ENCODE assay signal across 19 cellular contexts in genomic region chr2:127581516-127582490, GRCh38. TPM values are rescaled to one million over a fixed set of nuclear protein-coding genes. Genes with fewer than 3 reads are reported as not detected.
DNase-seq lines count a peak whose midpoint lies in the region; ATAC-seq and TF ChIP-seq lines count a peak whose summit lies in the region.
"Had no signal": no experiment of that assay in that cellular context is flagged by ENCODE, and none has a peak within 500 bp of the region (broad histone marks: within the 10 kb centered on the region; RNA-seq: fewer than 3 reads in every experiment).

No MANE protein-coding gene starts in this region.

- H3K4me1 ChIP-seq in right cardiac atrium (ENCODE audit: control insufficient read depth, insufficient read depth, low read length) (no peaks in the 10 kb centered on the region), gastroesophageal sphincter (peaks cover 0 to 4% (median under 1%) of the 10 kb centered on the region in 3 donors)
- H3K4me1 ChIP-seq: Caco-2 had no signal

- TF ChIP-seq POLR2A in gastroesophageal sphincter (IDR thresholded peaks at IDR 0.05), result no peak

- no peak for TF ChIP-seq EP300 in gastroesophageal sphincter (IDR thresholded peaks at IDR 0.05)

- H3K4me1 Mint-ChIP-seq in chondrocyte (ENCODE audit: low read depth), result peaks cover 16% of the 10 kb centered on the region

- no peak overlapping the region for H3K27ac ChIP-seq in right cardiac atrium (ENCODE audit: low read length)
- no peak overlapping the region for H3K27ac ChIP-seq in gastroesophageal sphincter

- H3K9me3 ChIP-seq in right cardiac atrium (ENCODE audit: control insufficient read depth, low read length) (no peaks in the 10 kb centered on the region), gastroesophageal sphincter (no peaks in the 10 kb centered on the region)
- H3K9me3 ChIP-seq: Caco-2 had no signal

- H3K4me3 Mint-ChIP-seq in chondrocyte (ENCODE audit: unreplicated experiment), result no peak overlapping the region

- no peak overlapping the region for H3K27ac Mint-ChIP-seq in chondrocyte (ENCODE audit: unreplicated experiment)

- WGBS in right cardiac atrium, result 93% methylated on average over 21 of the region's 21 CpGs
- WGBS in gastroesophageal sphincter (ENCODE audit: low coverage in 1 of 2), 2 donors, result 100% methylated on average over 1 of the region's 21 CpGs

- TF ChIP-seq CTCF in chondrocyte (IDR thresholded peaks at IDR 0.05), result no peak
- no peak for TF ChIP-seq CTCF in gastroesophageal sphincter (IDR thresholded peaks at IDR 0.05)

- DNase-seq in cardiac septum (ENCODE audit: low spot score) (peak; percentile 57), right cardiac atrium (no peak), chondrocyte (ENCODE audit: low spot score) (peak; percentile 71), mesenteric fat pad (ENCODE audit: low spot score) (peak; percentile 76), ureter (ENCODE audit: low spot score) (peak; percentile 29), SKM-1 treated with dmso at 0.1 percent for 144 hours (lab: John Stamatoyannopoulos, UW; ENCODE audit: unreplicated experiment) (no peak)
- no peak for DNase-seq in activated CD4-positive, alpha-beta T cell treated with anti-CD3 and anti-CD28 coated beads for 1 hour
- DNase-seq: AML-193, Caco-2, IMR-90, Kasumi-1, NCI-H1105 treated with DMSO at 0.1 percent for 48 hours, NCI-H2029, NCI-H2171 treated with DMSO at 0.1 percent for 48 hours, NCI-H82 had no signal

- H3K27me3 Mint-ChIP-seq in chondrocyte (ENCODE audit: low read depth), result peaks cover 1% of the 10 kb centered on the region

- H3K27me3 ChIP-seq in right cardiac atrium (ENCODE audit: control insufficient read depth, insufficient read depth) (no peaks in the 10 kb centered on the region), gastroesophageal sphincter (no peaks in the 10 kb centered on the region)

- no peaks in the 10 kb centered on the region for H3K9me3 Mint-ChIP-seq in chondrocyte (ENCODE audit: low read depth)

- no peak for ATAC-seq in right cardiac atrium
- ATAC-seq in gastroesophageal sphincter, result no peak
- ATAC-seq: GM12878, HCT116 had no signal

- no peak overlapping the region for H3K4me3 ChIP-seq in right cardiac atrium (ENCODE audit: low read length)
- H3K4me3 ChIP-seq in gastroesophageal sphincter, result no peak overlapping the region
- H3K4me3 ChIP-seq: GM12878 had no signal

- intact Hi-C loops in cardiac septum (cut with DNase I), result no loop called here
- intact Hi-C loops in right cardiac atrium (cut with DNase I), result no loop called here

- no peaks in the 10 kb centered on the region for H3K36me3 Mint-ChIP-seq in chondrocyte (ENCODE audit: low read depth)

- H3K36me3 ChIP-seq in gastroesophageal sphincter, result no peaks in the 10 kb centered on the region

RNA-seq across cellular contexts. Expression of gene MYO7B, which starts 46.3 kb away (rescaled TPM):
- total RNA-seq in cardiac septum (0.78 TPM), right cardiac atrium (under 1 TPM; 0.29 to 0.56 (median 0.38) TPM), chondrocyte (0.02 to 0.31 TPM in 2 of 3 replicates, not detected in the other), mesenteric fat pad (2.1 TPM), ureter (0.78 TPM), gastroesophageal sphincter (under 1 TPM in 3 of 4 donors, not detected in 1; 0.27 to 0.77 (median 0.54) TPM)
- 0.81 TPM for polyA plus RNA-seq in right cardiac atrium
- total RNA-seq: NCI-H460 had no signal

RNA-seq across cellular contexts. Expression of gene IWS1, which starts 55.5 kb away (rescaled TPM):
- total RNA-seq in cardiac septum, result 40.7 TPM
- 10 to 100 TPM; 51.5 to 57.6 (median 53.4) TPM for total RNA-seq in right cardiac atrium
- 64.4 TPM for polyA plus RNA-seq in right cardiac atrium
- 32.4 to 41.8 TPM (median 37.4 TPM) in 3 replicates for total RNA-seq in chondrocyte
- 39.1 TPM for total RNA-seq in mesenteric fat pad
- 43.5 TPM for total RNA-seq in ureter
- total RNA-seq in gastroesophageal sphincter, result 10 to 100 TPM; 36.9 to 43.9 (median 39.6) TPM

Comparison
In these comparisons a context has a peak if more than half of its experiments do, and no peak if none do; other contexts are left out.
1. DNase-seq: peak in cardiac septum (single experiment), chondrocyte (single experiment), mesenteric fat pad (single experiment) and ureter (single experiment); none in right cardiac atrium (0 of 3), activated CD4-positive, alpha-beta T cell treated with anti-CD3 and anti-CD28 coated beads for 1 hour (single experiment) and SKM-1 treated with dmso at 0.1 percent for 144 hours (single experiment).